ENCODE assay signal across 8 cellular contexts in the genomic region with DNA sequence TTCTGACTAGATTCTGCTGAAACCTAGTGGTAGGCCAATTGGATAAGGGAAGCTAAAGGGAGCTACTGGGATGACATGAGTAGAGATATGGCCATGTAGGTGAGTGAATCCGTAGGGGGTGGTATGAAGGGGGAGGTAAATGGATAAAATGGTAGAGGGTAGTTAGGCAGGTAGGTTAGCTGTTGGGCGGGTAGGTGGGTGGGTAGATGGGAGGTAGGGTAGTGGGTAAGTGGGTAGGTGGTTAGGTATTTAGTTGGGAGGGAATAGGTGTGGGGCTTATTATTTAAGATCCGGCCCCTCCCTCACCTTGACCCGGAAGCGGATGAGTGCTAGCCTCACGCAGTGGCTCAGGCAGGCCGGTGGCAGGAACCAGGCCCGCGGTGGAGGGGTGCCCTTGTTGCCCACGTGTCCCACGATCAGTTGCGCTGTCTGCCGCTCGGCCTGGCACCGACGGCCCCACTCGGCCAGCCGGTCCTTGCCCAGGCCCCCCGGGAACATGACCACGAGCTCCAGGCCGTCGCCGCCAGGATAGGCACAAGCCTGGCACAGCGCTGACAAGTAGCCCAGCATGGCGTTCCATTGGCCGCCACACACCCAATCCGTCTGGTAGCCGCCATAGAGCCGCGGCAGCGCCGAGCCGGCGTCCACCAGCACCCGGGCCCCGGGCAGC. TPM values are rescaled to one million over a fixed set of nuclear protein-coding genes. Genes with fewer than 3 reads are reported as not detected.
A peak's percentile ranks its signal among the peaks of the same experiment; 100 is the strongest.
DNase-seq lines count a peak whose midpoint lies in the region; ATAC-seq, FAIRE-seq and TF ChIP-seq lines count a peak whose summit lies in the region.

No MANE protein-coding gene starts in this region.

- intact Hi-C loops in testis (cut with DNase I; ENCODE audit: low total_unique reads) = no loop called here

- in situ Hi-C loops in Caki2 (cut with HindIII; ENCODE audit: low pct_unique_long_range_greater_than_20kb, low sequenced_read_pairs) = no loop called here

- ATAC-seq in GM19468 (IDR thresholded peaks at IDR 0.05; ENCODE audit: extremely low read depth, unreplicated experiment) (peak; percentile 40), gastroesophageal sphincter (peak; percentile 59)

- H3K27me3 ChIP-seq in gastroesophageal sphincter (no peaks in the 10 kb centered on the region), testis (no peaks in the 10 kb centered on the region)

- H3K9me3 ChIP-seq in gastroesophageal sphincter (no peaks in the 10 kb centered on the region), testis (no peaks in the 10 kb centered on the region)

- no peak for TF ChIP-seq EP300 in gastroesophageal sphincter (IDR thresholded peaks at IDR 0.05)

- H3K36me3 ChIP-seq in gastroesophageal sphincter = no peaks in the 10 kb centered on the region
- no peaks in the 10 kb centered on the region for H3K36me3 ChIP-seq in testis (ENCODE audit: low read depth, missing control alignments)

- H3K4me1 ChIP-seq in gastroesophageal sphincter (peaks cover 0 to 40% (median 6%) of the 10 kb centered on the region in 3 donors), testis (peaks cover 3% of the 10 kb centered on the region)

- FAIRE-seq in HTR-8/SVneo (lab: Jason Lieb, UNC) = no peak

- H3K4me3 ChIP-seq in gastroesophageal sphincter = peak overlapping the region; percentile 86 to 99
- H3K4me3 ChIP-seq in testis = peak overlapping the region; percentile 69 to 78

- no peak for TF ChIP-seq CTCF in gastroesophageal sphincter (IDR thresholded peaks at IDR 0.05)
- TF ChIP-seq CTCF in testis (IDR thresholded peaks at IDR 0.05) = no peak

- peak; percentile 52 for DNase-seq in Caki2 (ENCODE audit: low read depth)
- DNase-seq in HTR-8/SVneo (ENCODE audit: insufficient read length, low spot score) = peak; percentile 17
- DNase-seq in RPMI8226 = peak; percentile 78
- peak; percentile 89 for DNase-seq in activated effector memory CD4-positive, alpha-beta T cell treated with anti-CD3 and anti-CD28 coated beads, Interleukin-2, amount 50 U/mL, for 16 hours
- peak in 55 of 56 donors; percentile 1 to 74 (median 42) for DNase-seq in nucleus accumbens (lab: John Stamatoyannopoulos, UW)
- peak; percentile 82 for DNase-seq in testis

- H3K27ac ChIP-seq in gastroesophageal sphincter (peak overlapping the region; percentile 90 to 95 (median 92)), testis (peak overlapping the region in 1 of 2 donors; percentile 85)

- peak in 1 of 2 donors; percentile 8 for TF ChIP-seq POLR2A in gastroesophageal sphincter (IDR thresholded peaks at IDR 0.05)
- TF ChIP-seq POLR2A in testis (IDR thresholded peaks at IDR 0.05) = no peak

- WGBS in gastroesophageal sphincter (ENCODE audit: low coverage in 1 of 2), 2 donors = 7 to 20% methylated on average over 2 to 7 of the region's 36 CpGs
- WGBS in testis, 2 donors = 2% methylated on average over 7 to 11 of the region's 36 CpGs

RNA-seq across cellular contexts. Expression of gene FAM120C, which starts 0.7 kb away (rescaled TPM):
- total RNA-seq in Caki2 (2014; rRNA removed; shearing (Covaris generic); ENCODE audit: low replicate concordance) = 1.9 and 2.8 TPM in 2 replicates
- total RNA-seq in gastroesophageal sphincter = 1 to 10 TPM; 4.6 to 7.7 (median 6.8) TPM
- 10 to 100 TPM; 20.5 to 22.3 TPM for total RNA-seq in testis
- 5.3 TPM for polyA plus RNA-seq in testis (ENCODE audit: insufficient read depth, low read depth, low replicate concordance)

Comparison
In these comparisons a context has a peak if more than half of its experiments do, and no peak if none do; other contexts are left out.
1. DNase-seq: peak in every context shown above with its lines; median percentile 89 in activated effector memory CD4-positive, alpha-beta T cell treated with anti-CD3 and anti-CD28 coated beads, Interleukin-2, amount 50 U/mL, for 16 hours; 82 in testis; 78 in RPMI8226; 52 in Caki2; 42 in nucleus accumbens; 17 in HTR-8/SVneo.